ENCODE assay signal across 1 cellular context in genomic region chr11:122617297-122617696, GRCh38.
TF ChIP-seq lines count a peak whose summit lies in the region.

No MANE protein-coding gene starts in this region.

TF ChIP-seq in IMR-90, 13 proteins besides CTCF, POLR2A, EP300 and RAD21 (continued from another document):
- TF ChIP-seq ELK1 (IDR thresholded peaks at IDR 0.05; ENCODE audit: borderline replicate concordance, low read depth, low read length) (no peak), FOS (IDR thresholded peaks at IDR 0.05; ENCODE audit: low read depth, low read length) (no peak), MAFK (IDR thresholded peaks at IDR 0.05; ENCODE audit: low read depth, low read length) (no peak), SMC3 (IDR thresholded peaks at IDR 0.05; ENCODE audit: low read depth, low read length) (no peak), CEBPB (IDR thresholded peaks at IDR 0.05; ENCODE audit: low read depth, low read length) (no peak), CHD1 (IDR thresholded peaks at IDR 0.05; ENCODE audit: low read depth, low read length) (no peak), RFX5 (IDR thresholded peaks at IDR 0.05; ENCODE audit: low read depth, low read length) (no peak), RCOR1 (IDR thresholded peaks at IDR 0.05; ENCODE audit: insufficient replicate concordance, low read length) (no peak), MXI1 (IDR thresholded peaks at IDR 0.05; ENCODE audit: borderline replicate concordance, low read depth, low read length) (no peak), USF2 (IDR thresholded peaks at IDR 0.05; ENCODE audit: low read depth, low read length) (no peak)
